Comparison of ENCODE assay signal across 14 cellular contexts in the genomic region with DNA sequence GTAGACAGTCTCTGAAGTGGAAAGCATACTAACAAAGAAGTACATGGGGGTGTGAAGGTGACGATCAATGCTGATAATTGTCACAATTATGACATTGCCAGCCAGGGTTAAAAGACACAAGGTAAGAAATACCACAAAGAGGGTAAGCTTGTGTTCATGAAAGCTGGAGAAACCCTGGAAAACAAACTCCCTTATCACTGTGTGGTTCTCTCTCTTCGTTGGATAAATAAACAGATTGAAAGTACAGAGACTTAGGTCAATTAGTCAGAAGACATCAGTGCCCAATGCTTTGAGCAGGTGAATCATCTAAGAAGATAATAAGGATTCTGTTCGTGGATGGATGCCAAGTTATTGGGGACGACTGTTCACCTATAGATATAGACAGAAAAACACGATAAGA. TPM values are rescaled to one million over a fixed set of nuclear protein-coding genes. Genes with fewer than 3 reads are reported as not detected.
DNase-seq lines count a peak whose midpoint lies in the region; TF ChIP-seq lines count a peak whose summit lies in the region.
"Had no signal": no experiment of that assay in that cellular context is flagged by ENCODE, and none has a peak within 500 bp of the region (broad histone marks: within the 10 kb centered on the region; RNA-seq: fewer than 3 reads in every experiment).

No MANE protein-coding gene starts in this region.

- in situ Hi-C loops in Caki2 (cut with HindIII; ENCODE audit: low pct_unique_long_range_greater_than_20kb, low sequenced_read_pairs) = no loop called here

- no peak overlapping the region for H3K27ac ChIP-seq in caudate nucleus (ENCODE audit: low read depth, low read length)
- H3K27ac ChIP-seq: BLaER1 treated with 17β-estradiol and CSF1 and Interleukin-3, amounts not matched to agents 10 nM and 100 nM; HL-60 had no signal

- POLR2A ChIA-PET in Caco-2 (lab: Charles Lee) = no interaction called here

- CTCF ChIA-PET in Caco-2 (lab: Charles Lee) = no interaction called here

- intact Hi-C loops in Caco-2 (cut with micrococcal nuclease; ENCODE audit: unreplicated experiment) = no loop called here

- H3K9me3 ChIP-seq in Caco-2 = no peaks in the 10 kb centered on the region
- H3K9me3 ChIP-seq: BLaER1 treated with 17β-estradiol and CSF1 and Interleukin-3, amounts not matched to agents 10 nM and 100 nM; HAP-1 had no signal

- H3K9me3 Mint-ChIP-seq in Caco-2 (ENCODE audit: unreplicated experiment) = no peaks in the 10 kb centered on the region

- H3K4me3 ChIP-seq in fibroblast of mammary gland (ENCODE audit: control insufficient read depth, low read depth, low read length) = no peak overlapping the region
- H3K4me3 ChIP-seq in Caco-2 (ENCODE audit: low read depth, low read length) = no peak overlapping the region
- H3K4me3 ChIP-seq: BLaER1 treated with 17β-estradiol and CSF1 and Interleukin-3, amounts not matched to agents 10 nM and 100 nM; HAP-1 had no signal

- no peaks in the 10 kb centered on the region for H3K36me3 ChIP-seq in Caco-2 (ENCODE audit: control insufficient read depth, insufficient read depth, low read length)
- H3K36me3 ChIP-seq: BLaER1 treated with 17β-estradiol and CSF1 and Interleukin-3, amounts not matched to agents 10 nM and 100 nM; HAP-1 had no signal

- peaks cover 26% of the 10 kb centered on the region for H3K4me1 Mint-ChIP-seq in Caco-2 (ENCODE audit: low read depth, unreplicated experiment)
- H3K4me1 Mint-ChIP-seq: CD4-positive, CD25-positive, alpha-beta regulatory T cell had no signal

- no peaks in the 10 kb centered on the region for H3K27me3 Mint-ChIP-seq in Caco-2 (ENCODE audit: insufficient read depth, unreplicated experiment)
- H3K27me3 Mint-ChIP-seq: CD4-positive, CD25-positive, alpha-beta regulatory T cell had no signal

- H3K36me3 Mint-ChIP-seq in Caco-2 (ENCODE audit: insufficient read depth, unreplicated experiment) = no peaks in the 10 kb centered on the region
- H3K36me3 Mint-ChIP-seq: CD4-positive, CD25-positive, alpha-beta regulatory T cell had no signal

- no peak overlapping the region for H3K27ac Mint-ChIP-seq in Caco-2 (ENCODE audit: unreplicated experiment)
- H3K27ac Mint-ChIP-seq: CD4-positive, CD25-positive, alpha-beta regulatory T cell had no signal

- no TSS peak for BruUV-seq in Caco-2 (replicated peaks; lab: Mats Ljungman, UMichigan)

- peak; percentile 26 for DNase-seq in Caki2 (ENCODE audit: low read depth)
- peak; percentile 25 for DNase-seq in Daoy (ENCODE audit: low read depth)
- peak; percentile 72 for DNase-seq in LoVo (ENCODE audit: low spot score)
- DNase-seq in fibroblast of mammary gland (ENCODE audit: low read depth) = peak; percentile 3
- no peak for DNase-seq in caudate nucleus (lab: John Stamatoyannopoulos, UW)
- DNase-seq in Caco-2 = no peak
- DNase-seq in activated naive CD4-positive, alpha-beta T cell (lab: John Stamatoyannopoulos, UW) = no peak
- DNase-seq: ACHN; CD4-positive, CD25-positive, alpha-beta regulatory T cell; DMS153 had no signal

- TF ChIP-seq CTCF in fibroblast of mammary gland (conservative IDR thresholded peaks at IDR 0.05; ENCODE audit: control insufficient read depth, insufficient read depth, low read depth, low read length) (no peak), Caco-2 (IDR thresholded peaks at IDR 0.05; ENCODE audit: insufficient read depth in 1 of 2, low read depth in 1 of 2, low read length in 1 of 2, severe bottlenecking in 1 of 2, unreplicated experiment in 1 of 2) (no peak)

- H3K27me3 ChIP-seq in Caco-2 (replicated peaks; ENCODE audit: control insufficient read depth, insufficient read depth, low read length) = no peaks in the 10 kb centered on the region
- H3K27me3 ChIP-seq: BLaER1 treated with 17β-estradiol and CSF1 and Interleukin-3, amounts not matched to agents 10 nM and 100 nM had no signal

- no peak overlapping the region for H3K4me3 Mint-ChIP-seq in Caco-2 (ENCODE audit: unreplicated experiment)
- H3K4me3 Mint-ChIP-seq: CD4-positive, CD25-positive, alpha-beta regulatory T cell had no signal

- peaks cover 21% of the 10 kb centered on the region; the same call in 1 of the 2 replicates for H3K4me1 ChIP-seq in Caco-2
- H3K4me1 ChIP-seq: HAP-1 had no signal

RNA-seq across cellular contexts. Expression of gene FCER1A, which starts 22.4 kb away (rescaled TPM):
- total RNA-seq in Caki2 (2014; rRNA removed; shearing (Covaris generic); ENCODE audit: low replicate concordance) = not detected in 2 replicates
- not detected in 2 replicates for total RNA-seq in Daoy (2014; rRNA removed; shearing (Covaris generic))
- total RNA-seq in Caco-2 (2022) = not detected in 2 replicates
- total RNA-seq: H1 had no signal

Comparison
In these comparisons a context has a peak if more than half of its experiments do, and no peak if none do; other contexts are left out.
1. DNase-seq: peak in Caki2 (single experiment), Daoy (single experiment), LoVo (single experiment) and fibroblast of mammary gland (single experiment); none in caudate nucleus (0 of 61), Caco-2 (0 of 2) and activated naive CD4-positive, alpha-beta T cell (0 of 4).